ENCODE assay signal across 8 cellular contexts in genomic region chr3:61562810-61563613, GRCh38.
DNase-seq lines count a peak whose midpoint lies in the region; ATAC-seq and TF ChIP-seq lines count a peak whose summit lies in the region.

No MANE protein-coding gene starts in this region.

- CTCF ChIA-PET in HEK293T (lab: Yijun Ruan, JAX), result no interaction called here

- in situ Hi-C loops in ACHN (cut with HindIII; ENCODE audit: low pct_ligation_motif_present, low pct_unique_long_range_greater_than_20kb, low sequenced_read_pairs) (no loop called here), brain microvascular endothelial cell (cut with HindIII; ENCODE audit: low pct_ligation_motif_present, low sequenced_read_pairs) (loop anchor here (25.0 kb wide), 1 partner anchor 299 kb away; no protein-coding TSS in a partner anchor)

- POLR2A ChIA-PET in HEK293T (lab: Yijun Ruan, JAX), result interaction anchor here (2.4 kb wide), 1 partner anchor 73 kb away, joined by 11 read pairs; no protein-coding TSS in a partner anchor

- H3K27ac ChIP-seq in brain microvascular endothelial cell, result no peak overlapping the region
- H3K27ac ChIP-seq in layer of hippocampus (ENCODE audit: low read depth, low read length), result peak overlapping the region; percentile 83
- H3K27ac ChIP-seq in substantia nigra (ENCODE audit: low read depth, low read length, poor library complexity, severe bottlenecking), result peak overlapping the region; percentile 59

- DNase-seq in ACHN (peak; percentile 24), HEK293T (ENCODE audit: extremely low spot score) (peak; percentile 47), brain microvascular endothelial cell (no peak), substantia nigra (lab: John Stamatoyannopoulos, UW) (peak in 11 of 49 donors; percentile 3 to 44 (median 10)), NCI-H1436 (lab: John Stamatoyannopoulos, UW) (no peak)

- ATAC-seq in HG02885 (IDR thresholded peaks at IDR 0.05; ENCODE audit: poor library complexity, unreplicated experiment) (no peak), HG03469 (IDR thresholded peaks at IDR 0.05; ENCODE audit: unreplicated experiment) (no peak)

- peak overlapping the region; percentile 82 for H3K4me3 ChIP-seq in brain microvascular endothelial cell (ENCODE audit: low read depth, low read length)

- H3K27me3 ChIP-seq in brain microvascular endothelial cell (replicated peaks) (no peaks in the 10 kb centered on the region), layer of hippocampus (ENCODE audit: control insufficient read depth, insufficient read depth, low read length) (peaks cover 3% of the 10 kb centered on the region)

- no peaks in the 10 kb centered on the region for H3K36me3 ChIP-seq in brain microvascular endothelial cell (replicated peaks)

- no peak for TF ChIP-seq CTCF in brain microvascular endothelial cell (IDR thresholded peaks at IDR 0.05; ENCODE audit: low read depth, low read length, missing control alignments)

TF ChIP-seq in HEK293T, 16 proteins besides CTCF, POLR2A, EP300 and RAD21:
- TF ChIP-seq NFRKB (IDR thresholded peaks at IDR 0.05), result no peak

Comparison
In these comparisons a context has a peak if more than half of its experiments do, and no peak if none do; other contexts are left out.
1. DNase-seq: peak in ACHN (single experiment) and HEK293T (single experiment); none in brain microvascular endothelial cell (single experiment) and NCI-H1436 (single experiment).